18 cellular contexts compared by ENCODE assay signal in the genomic region with DNA sequence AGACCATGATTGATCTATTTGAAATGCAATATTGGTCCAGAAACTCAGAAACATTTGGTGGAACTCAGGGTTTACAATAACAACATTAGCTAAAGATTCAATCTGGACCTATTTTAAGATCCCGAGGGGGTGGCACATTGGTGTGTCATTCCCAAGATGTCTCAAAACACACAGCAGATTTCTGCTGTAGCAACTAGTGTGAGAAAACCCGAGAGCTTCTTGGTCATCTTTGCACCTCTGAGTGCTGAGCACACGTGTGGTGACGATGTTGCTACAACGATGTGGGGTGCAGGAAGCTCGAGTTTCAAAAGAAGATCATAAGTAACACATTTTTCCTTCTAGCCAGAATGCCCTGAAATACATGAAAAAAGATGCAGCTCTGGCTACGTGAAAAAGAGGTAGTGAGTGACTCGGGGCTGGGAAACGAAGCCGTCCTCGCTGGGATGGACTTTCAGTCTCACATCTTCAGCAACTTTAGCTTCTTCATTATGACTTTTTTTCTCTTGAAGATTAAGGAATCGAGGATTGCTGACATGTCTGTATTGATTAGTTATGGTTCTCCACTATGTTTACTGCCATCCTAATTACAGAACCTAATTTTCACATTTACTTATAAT. TPM values are rescaled to one million over a fixed set of nuclear protein-coding genes. Genes with fewer than 3 reads are reported as not detected.
DNase-seq lines count a peak whose midpoint lies in the region; ATAC-seq, FAIRE-seq and TF ChIP-seq lines count a peak whose summit lies in the region.
"Had no signal": no experiment of that assay in that cellular context is flagged by ENCODE, and none has a peak within 500 bp of the region (broad histone marks: within the 10 kb centered on the region; RNA-seq: fewer than 3 reads in every experiment).

No MANE protein-coding gene starts in this region.

- no peaks in the 10 kb centered on the region for H3K9me3 ChIP-seq in IMR-90 (ENCODE audit: control insufficient read depth, insufficient read depth, low read length)
- no peaks in the 10 kb centered on the region for H3K9me3 ChIP-seq in spleen
- H3K9me3 ChIP-seq: BE2C had no signal

- H3K23ac ChIP-seq in IMR-90 (ENCODE audit: low read depth, low read length), result no peak overlapping the region

- FAIRE-seq in GM12892 (lab: Jason Lieb, UNC), result no peak
- FAIRE-seq: GM19239 had no signal

- H2AK5ac ChIP-seq in IMR-90 (ENCODE audit: low read depth, low read length), result peak overlapping the region; percentile 30; the same call in 1 of the 2 replicates

- no peak overlapping the region for H4K91ac ChIP-seq in IMR-90 (ENCODE audit: insufficient read depth, low read depth, low read length)

- peaks cover 39 to 57% of the 10 kb centered on the region in 2 experiments for H3K79me1 ChIP-seq in IMR-90 (ENCODE audit: low read depth in 1 of 2, low read length in 2 of 2)

- H3K9me3 Mint-ChIP-seq in chondrocyte (ENCODE audit: low read depth), result no peaks in the 10 kb centered on the region
- H3K9me3 Mint-ChIP-seq: CD8-positive, alpha-beta memory T cell had no signal

- TF ChIP-seq RAD21 in IMR-90 (IDR thresholded peaks at IDR 0.05; ENCODE audit: low read length), result no peak

- no peak overlapping the region for H3K56ac ChIP-seq in IMR-90 (ENCODE audit: extremely low read depth, insufficient read depth, low read length)

- H3K27me3 ChIP-seq in BJ (ENCODE audit: control insufficient read depth, insufficient read depth, low read length), result no peaks in the 10 kb centered on the region
- H3K27me3 ChIP-seq in IMR-90 (ENCODE audit: control insufficient read depth, insufficient read depth, low read length), result no peaks in the 10 kb centered on the region
- H3K27me3 ChIP-seq in spleen (replicated peaks in 1 of 7), result no peaks in the 10 kb centered on the region
- H3K27me3 ChIP-seq: BE2C had no signal

- no peak overlapping the region for H4K8ac ChIP-seq in IMR-90 (ENCODE audit: low read depth in 2 of 2, low read length in 2 of 2)

- peaks cover 14% of the 10 kb centered on the region; the same call in 1 of the 2 replicates for H3K9me1 ChIP-seq in IMR-90 (ENCODE audit: insufficient read depth, low read length)

- H3K36me3 Mint-ChIP-seq in chondrocyte (ENCODE audit: low read depth), result no peaks in the 10 kb centered on the region
- H3K36me3 Mint-ChIP-seq: CD8-positive, alpha-beta memory T cell had no signal

- ATAC-seq in IMR-90 (ENCODE audit: low read depth), result no peak
- ATAC-seq: Panc1 had no signal

- TF ChIP-seq CTCF in BJ (IDR thresholded peaks at IDR 0.05; ENCODE audit: insufficient read depth, low read depth, low read length) (no peak), IMR-90 (conservative IDR thresholded peaks at IDR 0.05; ENCODE audit: low read depth, low read length) (no peak), chondrocyte (IDR thresholded peaks at IDR 0.05) (no peak), spleen (IDR thresholded peaks at IDR 0.05 in 8 of 11, conservative IDR thresholded peaks at IDR 0.05 in 3 of 11) (no peak)

- H3K27me3 Mint-ChIP-seq in chondrocyte (ENCODE audit: low read depth), result no peaks in the 10 kb centered on the region

- no peak for TF ChIP-seq POLR2A in IMR-90 (IDR thresholded peaks at IDR 0.05; ENCODE audit: low read depth, low read length)
- TF ChIP-seq POLR2A in spleen (IDR thresholded peaks at IDR 0.05), result no peak
- TF ChIP-seq POLR2A in GM12892 (IDR thresholded peaks at IDR 0.05; ENCODE audit: low read depth, low read length), result no peak

- no peak overlapping the region for H3K4me3 Mint-ChIP-seq in chondrocyte (ENCODE audit: unreplicated experiment)
- H3K4me3 Mint-ChIP-seq: CD8-positive, alpha-beta memory T cell had no signal

- H2BK20ac ChIP-seq in IMR-90 (ENCODE audit: low read depth, low read length), result no peak overlapping the region

- 88% methylated on average over 1 of the region's 12 CpGs; no CpG with 5 or more reads in 1 of the 2 experiments for WGBS in IMR-90 (ENCODE audit: extremely low coverage in 2 of 2, insufficient read length in 1 of 2), 2 experiments
- WGBS in spleen, 5 donors, result 51 to 79% (median 63%) methylated on average over 12 of the region's 12 CpGs

- no peak overlapping the region for H4K5ac ChIP-seq in IMR-90 (ENCODE audit: low read depth, low read length)

- no TSS peak for BruUV-seq in IMR-90 (replicated peaks; lab: Mats Ljungman, UMichigan)

- dilution Hi-C loops in IMR-90 (cut with HindIII; ENCODE audit: low sequenced_read_pairs, unreplicated experiment), result no loop called here

- intact Hi-C loops in IMR-90 (cut with micrococcal nuclease) (no loop called here), spleen (cut with DNase I; ENCODE audit: low total_unique reads) (no loop called here)

- H3K4ac ChIP-seq in IMR-90 (ENCODE audit: low read depth, low read length), result no peak overlapping the region

- DNase-seq in BJ (ENCODE audit: low read depth), result peak; percentile 47
- DNase-seq in IMR-90, result peak; percentile 27
- DNase-seq in chondrocyte (ENCODE audit: low spot score), result no peak
- peak; percentile 64 for DNase-seq in spleen
- DNase-seq in DMS53 treated with DMSO at 0.1 percent for 48 hours (lab: John Stamatoyannopoulos, UW; ENCODE audit: unreplicated experiment), result no peak
- no peak for DNase-seq in GM12892 (ENCODE audit: insufficient read length)
- no peak for DNase-seq in DMS79 (lab: John Stamatoyannopoulos, UW)
- DNase-seq: BE2C; CD8-positive, alpha-beta memory T cell; GF-D8; H7; KBM-7; NCI-H1417 treated with DMSO at 0.1 percent for 48 hours; NCI-H1930; NCI-H446 had no signal

- peaks cover 71% of the 10 kb centered on the region for H3K4me1 Mint-ChIP-seq in chondrocyte (ENCODE audit: low read depth)

- no peak overlapping the region for H2BK120ac ChIP-seq in IMR-90 (ENCODE audit: low read depth, low read length)

- no peak overlapping the region for H2BK15ac ChIP-seq in IMR-90 (ENCODE audit: low read depth, low read length)

- H3K14ac ChIP-seq in IMR-90 (replicated peaks; ENCODE audit: low read depth, low read length), result 0 out of 2 replicates have a peak overlapping the region, but pooled peaks have one; percentile 41

- H3K27ac Mint-ChIP-seq in chondrocyte (ENCODE audit: unreplicated experiment), result peak overlapping the region; percentile 89
- H3K27ac Mint-ChIP-seq: CD8-positive, alpha-beta memory T cell had no signal

- H2AK9ac ChIP-seq in IMR-90 (replicated peaks; ENCODE audit: low read depth, low read length, poor library complexity), result no peak overlapping the region

- peaks cover 18% of the 10 kb centered on the region for H3K4me1 ChIP-seq in IMR-90 (ENCODE audit: control insufficient read depth, insufficient read depth, low read length)
- peaks cover 14 to 51% (median 39%) of the 10 kb centered on the region in 6 donors for H3K4me1 ChIP-seq in spleen

- POLR2A ChIA-PET in BJ (lab: Charles Lee), result interaction anchor here (1.0 kb wide), 1 partner anchor 18 kb away, joined by 3 read pairs; no protein-coding TSS in a partner anchor
- POLR2A ChIA-PET in IMR-90 (lab: Charles Lee; ENCODE audit: unreplicated experiment), result no interaction called here

- no peaks in the 10 kb centered on the region for H3K36me3 ChIP-seq in BJ (ENCODE audit: control insufficient read depth, insufficient read depth, low read length)
- peaks cover 11% of the 10 kb centered on the region; the same call in 1 of the 2 replicates for H3K36me3 ChIP-seq in IMR-90 (ENCODE audit: control insufficient read depth, insufficient read depth, low read length)
- no peaks in the 10 kb centered on the region for H3K36me3 ChIP-seq in spleen
- H3K36me3 ChIP-seq: BE2C had no signal

- H3K4me3 ChIP-seq in BJ (ENCODE audit: low read depth, low read length), result no peak overlapping the region
- no peak overlapping the region for H3K4me3 ChIP-seq in IMR-90 (ENCODE audit: insufficient read depth, low read depth, low read length)
- H3K4me3 ChIP-seq in spleen, result no peak overlapping the region

- H3K9ac ChIP-seq in IMR-90 (ENCODE audit: low read depth, low read length), result no peak overlapping the region

- no peak overlapping the region for H3K18ac ChIP-seq in IMR-90 (ENCODE audit: low read depth, low read length)

- in situ Hi-C loops in IMR-90 (cut with MboI; ENCODE audit: low sequenced_read_pairs), result no loop called here

- H2BK5ac ChIP-seq in IMR-90 (ENCODE audit: low read depth, low read length, poor library complexity, severe bottlenecking), result no peak overlapping the region

- H3K27ac ChIP-seq in IMR-90 (ENCODE audit: insufficient read depth, low read length), result no peak overlapping the region
- H3K27ac ChIP-seq in spleen, result peak overlapping the region in 1 of 8 donors; percentile 11
- H3K27ac ChIP-seq: HL-60 had no signal

- CTCF ChIA-PET in BJ (lab: Yijun Ruan, JAX) (no interaction called here), IMR-90 (lab: Yijun Ruan, JAX) (interaction anchor here (1.3 to 2.0 kb wide), 2 partner anchors 8 to 10 kb away, joined by 4 to 7 read pairs; no protein-coding TSS in a partner anchor)

- H2AFZ ChIP-seq in IMR-90 (replicated peaks; ENCODE audit: low read length, poor library complexity), result no peak overlapping the region

- no peak overlapping the region for H3K4me2 ChIP-seq in IMR-90 (ENCODE audit: low read depth, low read length)

- peaks cover 20% of the 10 kb centered on the region; the same call in 1 of the 2 replicates for H4K20me1 ChIP-seq in IMR-90 (ENCODE audit: insufficient read depth, low read length)

TF ChIP-seq in IMR-90, 13 proteins besides CTCF, POLR2A, EP300 and RAD21:
- TF ChIP-seq BHLHE40 (IDR thresholded peaks at IDR 0.05; ENCODE audit: low read depth, low read length) (0 out of 2 replicates have a peak, but pooled peaks have one; percentile 25), MXI1 (IDR thresholded peaks at IDR 0.05; ENCODE audit: borderline replicate concordance, low read depth, low read length) (no peak)

RNA-seq across cellular contexts. Expression of a gene that starts 1.6 kb away (rescaled TPM):
- 0.26 and 0.32 TPM in 2 replicates for polyA plus RNA-seq in BJ (2011; rRNA removed)
- 1.4 and 2.3 TPM in 2 replicates for polyA minus RNA-seq in BJ (2011; rRNA and poly(A)+ RNA removed)
- 0.90 and 1.1 TPM in 2 replicates for total RNA-seq in IMR-90 (2012; rRNA removed)
- 0.17 and 0.46 TPM in 2 replicates for polyA plus RNA-seq in IMR-90 (2012; rRNA removed)
- 0.02 and 0.03 TPM in 2 replicates for polyA plus RNA-seq in IMR-90 (2012; cell fraction: cytosol; rRNA removed)
- polyA plus RNA-seq in IMR-90 (2012; cell fraction: nucleus; rRNA removed; ENCODE audit: low replicate concordance), result 0.17 and 0.94 TPM in 2 replicates
- 1.7 to 4.8 TPM (median 2.4 TPM) in 3 replicates for total RNA-seq in chondrocyte
- 1 to 10 TPM; 2.2 to 6.9 (median 5.4) TPM for total RNA-seq in spleen
- polyA plus RNA-seq in spleen, result under 1 TPM; 0.23 to 0.38 (median 0.26) TPM
- 0.23 TPM for polyA plus RNA-seq in GM12892 (2012; ENCODE audit: missing spikeins)
- total RNA-seq: H7 had no signal

RNA-seq across cellular contexts. Expression of a gene that starts 42.1 kb away (rescaled TPM):
- polyA plus RNA-seq in BJ (2011; rRNA removed) (60.7 and 80.8 TPM in 2 replicates), IMR-90 (2012; rRNA removed) (27.6 and 31.3 TPM in 2 replicates), spleen (10 to 100 TPM in 1 of 3 donors, 1 to 10 TPM in 2; 7.6 to 26.3 (median 8.7) TPM)
- 69.2 and 82.5 TPM in 2 replicates for polyA minus RNA-seq in BJ (2011; rRNA and poly(A)+ RNA removed)
- total RNA-seq in IMR-90 (2012; rRNA removed) (22.2 and 26.9 TPM in 2 replicates), chondrocyte (124 to 147 TPM (median 127 TPM) in 3 replicates), spleen (100 to 1,000 TPM in 2 of 7 donors, 10 to 100 TPM in 5; 45.9 to 123 (median 71.0) TPM)
- 22.6 and 41.6 TPM in 2 replicates for polyA plus RNA-seq in IMR-90 (2012; cell fraction: cytosol; rRNA removed)
- polyA plus RNA-seq in IMR-90 (2012; cell fraction: nucleus; rRNA removed; ENCODE audit: low replicate concordance), result 23.6 and 31.1 TPM in 2 replicates
- 2.4 TPM for polyA plus RNA-seq in GM12892 (2012; ENCODE audit: missing spikeins)

Comparison
In these comparisons a context has a peak if more than half of its experiments do, and no peak if none do; other contexts are left out.
1. DNase-seq: peak in BJ (single experiment), IMR-90 (single experiment) and spleen (single experiment); none in chondrocyte (single experiment), DMS53 treated with DMSO at 0.1 percent for 48 hours (single experiment), GM12892 (single experiment) and DMS79 (single experiment).